ENCODE assay signal across 7 cellular contexts in genomic region chr16:56012479-56012811, GRCh38.
"Had no signal": no experiment of that assay in that cellular context is flagged by ENCODE, and none has a peak within 500 bp of the region (broad histone marks: within the 10 kb centered on the region; RNA-seq: fewer than 3 reads in every experiment).

No MANE protein-coding gene starts in this region.

- H2AFZ ChIP-seq: GM23338 had no signal

- H3K27ac Mint-ChIP-seq: GM23338, H9 had no signal

- ATAC-seq: GM23338 had no signal

- DNase-seq: H9, HCEC 1CT, KBM-7 had no signal

- H3K4me3 ChIP-seq: GM23338 had no signal

- H3K9me3 Mint-ChIP-seq: GM23338, H9 had no signal

- FAIRE-seq: H1, H54, HTR-8/SVneo had no signal

- H3K4me2 ChIP-seq: GM23338 had no signal

- H3K4me3 Mint-ChIP-seq: GM23338, H9 had no signal
